Comparison of ENCODE assay signal across 11 cellular contexts in genomic region chr11:9567401-9567800, GRCh38. TPM values are rescaled to one million over a fixed set of nuclear protein-coding genes. Genes with fewer than 3 reads are reported as not detected.
DNase-seq lines count a peak whose midpoint lies in the region; ATAC-seq and TF ChIP-seq lines count a peak whose summit lies in the region.
"Had no signal": no experiment of that assay in that cellular context is flagged by ENCODE, and none has a peak within 500 bp of the region (broad histone marks: within the 10 kb centered on the region; RNA-seq: fewer than 3 reads in every experiment).

No MANE protein-coding gene starts in this region.

- peaks cover 10% of the 10 kb centered on the region for H3K36me3 Mint-ChIP-seq in MCF 10A (ENCODE audit: insufficient read depth, unreplicated experiment)

- H3K4me3 ChIP-seq in Karpas-422 (ENCODE audit: low read length) (no peak overlapping the region), lower lobe of right lung (no peak overlapping the region), thoracic aorta (no peak overlapping the region), SK-N-SH (ENCODE audit: low read depth in 2 of 2, low read length in 1 of 2) (no peak overlapping the region)

- no peak for TF ChIP-seq RAD21 in SK-N-SH (IDR thresholded peaks at IDR 0.05; ENCODE audit: low read length)

- no peaks in the 10 kb centered on the region for H4K20me1 ChIP-seq in Karpas-422 (ENCODE audit: insufficient read depth, low read depth, low read length)
- H4K20me1 ChIP-seq in SK-N-SH (ENCODE audit: insufficient read depth), result no peaks in the 10 kb centered on the region

- TF ChIP-seq CTCF in MCF 10A (IDR thresholded peaks at IDR 0.05; ENCODE audit: unreplicated experiment) (no peak), lower lobe of right lung (IDR thresholded peaks at IDR 0.05) (no peak), thoracic aorta (IDR thresholded peaks at IDR 0.05) (no peak), SK-N-SH (IDR thresholded peaks at IDR 0.05) (no peak)

- H3K4me1 Mint-ChIP-seq in MCF 10A (ENCODE audit: insufficient read depth, unreplicated experiment), result peaks cover 39% of the 10 kb centered on the region

- H3K9me3 ChIP-seq in Karpas-422 (ENCODE audit: low read length) (no peaks in the 10 kb centered on the region; the same call in 1 of the 2 replicates), lower lobe of right lung (no peaks in the 10 kb centered on the region), thoracic aorta (no peaks in the 10 kb centered on the region), SK-N-SH (no peaks in the 10 kb centered on the region)

- DNase-seq in Karpas-422, result no peak
- no peak for DNase-seq in MCF 10A (ENCODE audit: unreplicated experiment)
- DNase-seq in lower lobe of right lung, result no peak
- DNase-seq in thoracic aorta (ENCODE audit: low spot score), result no peak
- no peak for DNase-seq in SK-N-SH
- DNase-seq in dermis blood vessel endothelial cell, result no peak
- DNase-seq in activated gamma-delta T cell (lab: John Stamatoyannopoulos, UW), result no peak
- DNase-seq: aorta; nephron progenitor cell; stimulated activated CD8-positive, alpha-beta memory T cell treated with anti-CD3 and anti-CD28 coated beads, Interleukin-4, amount 100 ng/mL, for 48 hours had no signal

- 97% methylated on average over 5 of the region's 5 CpGs for WGBS in SK-N-SH (ENCODE audit: low lambda C conversion rate)

- H3K79me2 ChIP-seq in Karpas-422 (ENCODE audit: low read length) (no peaks in the 10 kb centered on the region), SK-N-SH (ENCODE audit: insufficient read depth) (peaks cover 5% of the 10 kb centered on the region; the same call in 1 of the 2 replicates)

- H2AFZ ChIP-seq in Karpas-422 (ENCODE audit: low read length) (no peak overlapping the region), SK-N-SH (ENCODE audit: low read depth) (no peak overlapping the region)

- H3K9ac ChIP-seq in Karpas-422 (ENCODE audit: low read length), result peak overlapping the region; percentile 63; the same call in 1 of the 2 replicates
- H3K9ac ChIP-seq in SK-N-SH, result no peak overlapping the region

- H3K27ac ChIP-seq in Karpas-422 (ENCODE audit: low read length), result peak overlapping the region; percentile 97
- H3K27ac ChIP-seq in lower lobe of right lung, result peak overlapping the region; percentile 94
- peak overlapping the region; percentile 93 to 95 for H3K27ac ChIP-seq in thoracic aorta
- peak overlapping the region in 1 of 2 experiments; percentile 99; a peak in 2 of 4 replicates for H3K27ac ChIP-seq in SK-N-SH (ENCODE audit: low read depth in 2 of 2, low read length in 1 of 2)

- peaks cover 23% of the 10 kb centered on the region for H3F3A ChIP-seq in SK-N-SH (replicated peaks; ENCODE audit: insufficient read depth)

- intact Hi-C loops in MCF 10A (cut with micrococcal nuclease) (no loop called here), lower lobe of right lung (cut with DNase I) (no loop called here)

- no peaks in the 10 kb centered on the region for H3K27me3 Mint-ChIP-seq in MCF 10A (ENCODE audit: insufficient read depth, unreplicated experiment)

- POLR2A ChIA-PET in MCF 10A (lab: Yijun Ruan, JAX), result interaction anchor here (0.9 to 10.7 kb wide), 12 partner anchors 9 to 739 kb away, joined by 3 to 214 read pairs (median 8); partner anchors contain the start of genes SWAP70, WEE1 and ZNF143
- POLR2A ChIA-PET in SK-N-SH (lab: Yijun Ruan, JAX), result no interaction called here

- CTCF ChIA-PET in MCF 10A (lab: Yijun Ruan, JAX), result interaction anchor here (0.7 to 2.1 kb wide), 5 partner anchors 8 to 180 kb away, joined by 3 to 8 read pairs (median 5); no protein-coding TSS in a partner anchor
- CTCF ChIA-PET in SK-N-SH (lab: Yijun Ruan, JAX), result no interaction called here

- H3K4me3 Mint-ChIP-seq in MCF 10A (ENCODE audit: unreplicated experiment), result no peak overlapping the region

- H3K27ac Mint-ChIP-seq in MCF 10A (ENCODE audit: low read depth, unreplicated experiment), result peak overlapping the region; percentile 100

- no peak for TF ChIP-seq EP300 in SK-N-SH (IDR thresholded peaks at IDR 0.05; ENCODE audit: borderline replicate concordance in 1 of 2, low read depth in 1 of 2, low read length in 1 of 2)

- H3K9me2 ChIP-seq in Karpas-422 (replicated peaks; ENCODE audit: insufficient read depth, low read length) (no peaks in the 10 kb centered on the region), SK-N-SH (no peaks in the 10 kb centered on the region)

- H3K4me1 ChIP-seq in Karpas-422 (ENCODE audit: low read length) (peaks cover 93% of the 10 kb centered on the region), lower lobe of right lung (peaks cover 39% of the 10 kb centered on the region), thoracic aorta (ENCODE audit: control insufficient read depth in 1 of 2, low read depth in 2 of 2) (peaks cover 16 to 57% of the 10 kb centered on the region in 2 donors), SK-N-SH (ENCODE audit: control insufficient read depth in 1 of 2, insufficient read depth in 2 of 2, low read depth in 1 of 2, low read length in 1 of 2) (peaks cover 10 to 28% of the 10 kb centered on the region in 2 experiments; a peak in 3 of 4 replicates)

- H3K4me2 ChIP-seq in Karpas-422 (ENCODE audit: low read depth, low read length, poor library complexity, severe bottlenecking), result peak overlapping the region; percentile 61
- no peak overlapping the region for H3K4me2 ChIP-seq in SK-N-SH

- BruUV-seq in MCF 10A (replicated peaks; lab: Mats Ljungman, UMichigan), result no TSS peak

- peaks cover 3% of the 10 kb centered on the region for H3K9me3 Mint-ChIP-seq in MCF 10A (ENCODE audit: unreplicated experiment)

- H3K36me3 ChIP-seq in Karpas-422 (ENCODE audit: insufficient read depth, low read length), result no peaks in the 10 kb centered on the region
- no peaks in the 10 kb centered on the region for H3K36me3 ChIP-seq in lower lobe of right lung
- H3K36me3 ChIP-seq in thoracic aorta, result no peaks in the 10 kb centered on the region
- H3K36me3 ChIP-seq in SK-N-SH (replicated peaks in 1 of 2; ENCODE audit: control insufficient read depth in 1 of 2, insufficient read depth in 2 of 2, low read length in 1 of 2), result no peaks in the 10 kb centered on the region

- H3K27me3 ChIP-seq in Karpas-422 (ENCODE audit: low read length), result no peaks in the 10 kb centered on the region
- H3K27me3 ChIP-seq in lower lobe of right lung (ENCODE audit: low read depth), result no peaks in the 10 kb centered on the region
- no peaks in the 10 kb centered on the region for H3K27me3 ChIP-seq in thoracic aorta (replicated peaks; ENCODE audit: insufficient read depth)
- H3K27me3 ChIP-seq in SK-N-SH (ENCODE audit: insufficient read depth), result no peaks in the 10 kb centered on the region

- ATAC-seq in lower lobe of right lung, result no peak
- no peak for ATAC-seq in thoracic aorta (ENCODE audit: insufficient number of reproducible peaks, low FRiP score, low read depth)
- ATAC-seq in HG02588 (IDR thresholded peaks at IDR 0.05; ENCODE audit: unreplicated experiment), result no peak

TF ChIP-seq in SK-N-SH, 30 proteins besides CTCF, POLR2A, EP300 and RAD21 (continues in another document):
- no peak for TF ChIP-seq USF2 (IDR thresholded peaks at IDR 0.05; ENCODE audit: borderline replicate concordance, low read depth, low read length)
- TF ChIP-seq TAF1 (IDR thresholded peaks at IDR 0.05; ENCODE audit: borderline replicate concordance, low read depth, low read length), result no peak
- TF ChIP-seq FOSL2 (IDR thresholded peaks at IDR 0.05; ENCODE audit: borderline replicate concordance, low read depth), result no peak
- no peak for TF ChIP-seq FOXM1 (IDR thresholded peaks at IDR 0.05; ENCODE audit: low read depth)
- no peak for TF ChIP-seq ZBTB33 (IDR thresholded peaks at IDR 0.05; ENCODE audit: borderline replicate concordance, low read depth)
- TF ChIP-seq RCOR1 (IDR thresholded peaks at IDR 0.05; ENCODE audit: low read length), result no peak
- TF ChIP-seq EZH2phosphoT487 (IDR thresholded peaks at IDR 0.05; ENCODE audit: borderline replicate concordance, low read depth), result no peak
- no peak for TF ChIP-seq SMC3 (IDR thresholded peaks at IDR 0.05; ENCODE audit: low read depth, low read length)
- no peak for TF ChIP-seq NRF1 (IDR thresholded peaks at IDR 0.05; ENCODE audit: low read depth, low read length)
- no peak for TF ChIP-seq TCF12 (IDR thresholded peaks at IDR 0.05)
- no peak for TF ChIP-seq YY1 (IDR thresholded peaks at IDR 0.05; ENCODE audit: low read depth)
- no peak for TF ChIP-seq RFX5 (IDR thresholded peaks at IDR 0.05; ENCODE audit: low read length)
- TF ChIP-seq MXI1 (IDR thresholded peaks at IDR 0.05; ENCODE audit: low read depth, low read length), result no peak
- no peak for TF ChIP-seq FOXJ3 (CRISPR knock-in tag; IDR thresholded peaks at IDR 0.05)

RNA-seq across cellular contexts. Expression of gene WEE1, which starts 6.1 kb away (rescaled TPM):
- 74.0 and 107 TPM in 2 replicates for total RNA-seq in Karpas-422 (2014; rRNA removed; shearing (Covaris generic); ENCODE audit: low replicate concordance)
- total RNA-seq in MCF 10A (2022), result 28.7 and 34.5 TPM in 2 replicates
- 12.4 TPM for total RNA-seq in lower lobe of right lung
- 10 to 100 TPM; 36.9 to 44.3 TPM for total RNA-seq in thoracic aorta
- 16.9 and 20.6 TPM in 2 replicates for polyA plus RNA-seq in SK-N-SH (2012; rRNA removed)
- 18.0 and 21.1 TPM in 2 replicates for polyA plus RNA-seq in SK-N-SH (2012; cell fraction: cytosol; rRNA removed)
- 27.1 and 54.9 TPM in 2 replicates for polyA plus RNA-seq in SK-N-SH (2012; cell fraction: nucleus; rRNA removed)
- total RNA-seq in dermis blood vessel endothelial cell, result 32.0 and 35.1 TPM in 2 replicates
